Comparison of ENCODE assay signal across 16 cellular contexts in genomic region chr3:49747792-49748480, GRCh38. TPM values are rescaled to one million over a fixed set of nuclear protein-coding genes. Genes with fewer than 3 reads are reported as not detected.
DNase-seq lines count a peak whose midpoint lies in the region; ATAC-seq and TF ChIP-seq lines count a peak whose summit lies in the region.
"Had no signal": no experiment of that assay in that cellular context is flagged by ENCODE, and none has a peak within 500 bp of the region (broad histone marks: within the 10 kb centered on the region; RNA-seq: fewer than 3 reads in every experiment).

No MANE protein-coding gene starts in this region.

- peaks cover 17% of the 10 kb centered on the region for H3K79me2 ChIP-seq in fibroblast of lung (ENCODE audit: control insufficient read depth, insufficient read depth, low read length)

- H3K4me2 ChIP-seq in fibroblast of lung (ENCODE audit: extremely low read depth, insufficient read depth, low read length), result no peak overlapping the region

- no peak for ATAC-seq in T-helper 17 cell
- ATAC-seq: T-cell had no signal

- peaks cover 1% of the 10 kb centered on the region for H4K20me1 ChIP-seq in fibroblast of lung (ENCODE audit: control insufficient read depth, extremely low read depth, insufficient read depth, low read length)

- no peaks in the 10 kb centered on the region for H3K27me3 ChIP-seq in fibroblast of lung (ENCODE audit: control insufficient read depth, insufficient read depth, low read length)
- H3K27me3 ChIP-seq: cardiac muscle cell had no signal

- DNase-seq in ELR (ENCODE audit: low read depth), result peak; percentile 88
- DNase-seq in T-helper 17 cell, result no peak
- peak; percentile 19 to 94 for DNase-seq in fibroblast of lung (ENCODE audit: low read depth in 2 of 2)
- DNase-seq in osteocyte (ENCODE audit: extremely low spot score, unreplicated experiment), result peak; percentile 63
- no peak for DNase-seq in SHP77 treated with DMSO at 0.1 percent for 48 hours (lab: John Stamatoyannopoulos, UW)
- DNase-seq in activated T-cell treated with anti-CD3 and anti-CD28 coated beads, Interleukin-2, amount 50 U/mL, for 24 hours, result no peak
- DNase-seq in activated gamma-delta T cell treated with Interleukin-2 at 50 U/mL for 16 hours, result no peak
- no peak for DNase-seq in head of caudate nucleus
- DNase-seq: activated CD4-positive, alpha-beta T cell treated with anti-CD3 and anti-CD28 coated beads for 4 hours; erythroblast; NCI-H1105; NCI-H446; T-cell had no signal

- H3K9me3 ChIP-seq in T-helper 17 cell (ENCODE audit: control insufficient read depth, low read length, poor library complexity, severe bottlenecking) (no peaks in the 10 kb centered on the region), fibroblast of lung (ENCODE audit: control insufficient read depth, insufficient read depth, low read depth, low read length) (no peaks in the 10 kb centered on the region)

- H3K4me3 Mint-ChIP-seq in T-helper 17 cell (no peak overlapping the region), osteocyte (ENCODE audit: unreplicated experiment) (no peak overlapping the region)
- H3K4me3 Mint-ChIP-seq in activated T-cell treated with anti-CD3 and anti-CD28 coated beads, Interleukin-2, amount 50 U/mL, for 24 hours, result no peak overlapping the region
- H3K4me3 Mint-ChIP-seq: stimulated activated naive CD8-positive, alpha-beta T cell treated with anti-CD3 and anti-CD28 coated beads, Interleukin-15, Interleukin-2, amounts not matched to agents 100 ng/mL and 50 ng/mL, for 24 hours; T-cell had no signal

- no peaks in the 10 kb centered on the region for H3K9me3 Mint-ChIP-seq in osteocyte (ENCODE audit: unreplicated experiment)
- no peaks in the 10 kb centered on the region for H3K9me3 Mint-ChIP-seq in activated T-cell treated with anti-CD3 and anti-CD28 coated beads, Interleukin-2, amount 50 U/mL, for 24 hours
- H3K9me3 Mint-ChIP-seq: stimulated activated naive CD8-positive, alpha-beta T cell treated with anti-CD3 and anti-CD28 coated beads, Interleukin-15, Interleukin-2, amounts not matched to agents 100 ng/mL and 50 ng/mL, for 24 hours; T-cell had no signal

- peak overlapping the region; percentile 54 for H3K27ac Mint-ChIP-seq in T-helper 17 cell
- H3K27ac Mint-ChIP-seq in osteocyte (ENCODE audit: unreplicated experiment), result peak overlapping the region; percentile 80
- H3K27ac Mint-ChIP-seq in activated T-cell treated with anti-CD3 and anti-CD28 coated beads, Interleukin-2, amount 50 U/mL, for 24 hours, result no peak overlapping the region
- H3K27ac Mint-ChIP-seq: stimulated activated naive CD8-positive, alpha-beta T cell treated with anti-CD3 and anti-CD28 coated beads, Interleukin-15, Interleukin-2, amounts not matched to agents 100 ng/mL and 50 ng/mL, for 24 hours; T-cell had no signal

- H3K27me3 Mint-ChIP-seq in T-helper 17 cell (no peaks in the 10 kb centered on the region), osteocyte (ENCODE audit: unreplicated experiment) (no peaks in the 10 kb centered on the region)
- no peaks in the 10 kb centered on the region for H3K27me3 Mint-ChIP-seq in activated T-cell treated with anti-CD3 and anti-CD28 coated beads, Interleukin-2, amount 50 U/mL, for 24 hours
- H3K27me3 Mint-ChIP-seq: stimulated activated naive CD8-positive, alpha-beta T cell treated with anti-CD3 and anti-CD28 coated beads, Interleukin-15, Interleukin-2, amounts not matched to agents 100 ng/mL and 50 ng/mL, for 24 hours; T-cell had no signal

- H2AFZ ChIP-seq in fibroblast of lung (ENCODE audit: low read length), result no peak overlapping the region

- peaks cover 4% of the 10 kb centered on the region for H3K36me3 Mint-ChIP-seq in T-helper 17 cell (ENCODE audit: low read depth)
- peaks cover 13% of the 10 kb centered on the region for H3K36me3 Mint-ChIP-seq in osteocyte (ENCODE audit: unreplicated experiment)
- peaks cover 58% of the 10 kb centered on the region for H3K36me3 Mint-ChIP-seq in activated T-cell treated with anti-CD3 and anti-CD28 coated beads, Interleukin-2, amount 50 U/mL, for 24 hours (ENCODE audit: low read depth)

- no peaks in the 10 kb centered on the region for H3K4me1 ChIP-seq in fibroblast of lung (ENCODE audit: control insufficient read depth, extremely low read depth, insufficient read depth, low read length)

- no peak for TF ChIP-seq CTCF in fibroblast of lung (conservative IDR thresholded peaks at IDR 0.05 in 1 of 2, IDR thresholded peaks at IDR 0.05 in 1 of 2; ENCODE audit: low read depth in 1 of 2, low read length in 2 of 2)
- no peak for TF ChIP-seq CTCF in osteocyte (IDR thresholded peaks at IDR 0.05)

- no peak overlapping the region for H3K4me3 ChIP-seq in fibroblast of lung (replicated peaks in 1 of 4; ENCODE audit: control extremely low read depth in 1 of 4, insufficient read depth in 1 of 4, low read depth in 3 of 4, low read length in 4 of 4)
- H3K4me3 ChIP-seq: cardiac muscle cell had no signal

- no peak overlapping the region for H3K27ac ChIP-seq in fibroblast of lung (ENCODE audit: insufficient read depth, low read length)
- H3K27ac ChIP-seq: cardiac muscle cell had no signal

- H3K36me3 ChIP-seq in fibroblast of lung (ENCODE audit: control insufficient read depth, insufficient read depth, low read length), result peaks cover 3% of the 10 kb centered on the region

- H3K9ac ChIP-seq in fibroblast of lung (ENCODE audit: insufficient read depth, low read length), result no peak overlapping the region

- intact Hi-C loops in head of caudate nucleus (cut with DNase I), result no loop called here

- H3K4me1 Mint-ChIP-seq in T-helper 17 cell (peaks cover 13% of the 10 kb centered on the region), osteocyte (ENCODE audit: unreplicated experiment) (peaks cover 43% of the 10 kb centered on the region)
- peaks cover 3% of the 10 kb centered on the region for H3K4me1 Mint-ChIP-seq in activated T-cell treated with anti-CD3 and anti-CD28 coated beads, Interleukin-2, amount 50 U/mL, for 24 hours (ENCODE audit: low read depth)

RNA-seq across cellular contexts. Expression of gene GMPPB, which starts 24.2 kb away (rescaled TPM):
- total RNA-seq in T-helper 17 cell, result 10 to 100 TPM; 42.9 to 61.9 TPM
- total RNA-seq in fibroblast of lung, result 13.6 and 14.4 TPM in 2 replicates
- 13.7 and 18.3 TPM in 2 replicates for polyA plus RNA-seq in fibroblast of lung
- polyA plus RNA-seq in fibroblast of lung (2012), result 20.5 and 36.0 TPM in 2 replicates
- 38.8 and 48.3 TPM in 2 replicates for polyA minus RNA-seq in fibroblast of lung (ENCODE audit: low replicate concordance)
- 27.3 and 27.5 TPM in 2 replicates for total RNA-seq in osteocyte

RNA-seq across cellular contexts. Expression of gene AMIGO3, which starts 28.5 kb away (rescaled TPM):
- total RNA-seq in T-helper 17 cell (under 1 TPM in 1 of 2 donors, not detected in 1; 0.99 TPM), fibroblast of lung (under 0.01 and 0.33 TPM in 2 replicates), osteocyte (not detected in 2 replicates)
- polyA plus RNA-seq in fibroblast of lung, result 0.17 TPM in 1 of 2 replicates, not detected in the other
- 0.43 and 0.73 TPM in 2 replicates for polyA plus RNA-seq in fibroblast of lung (2012)
- polyA minus RNA-seq in fibroblast of lung (ENCODE audit: low replicate concordance), result not detected in 2 replicates

RNA-seq across cellular contexts. Expression of gene IP6K1, which starts 38.4 kb away (rescaled TPM):
- total RNA-seq in T-helper 17 cell (10 to 100 TPM; 54.1 to 56.4 TPM), fibroblast of lung (28.8 and 30.2 TPM in 2 replicates), osteocyte (60.1 and 66.9 TPM in 2 replicates)
- 38.8 and 45.4 TPM in 2 replicates for polyA plus RNA-seq in fibroblast of lung
- 29.7 and 41.6 TPM in 2 replicates for polyA plus RNA-seq in fibroblast of lung (2012)
- 213 and 252 TPM in 2 replicates for polyA minus RNA-seq in fibroblast of lung (ENCODE audit: low replicate concordance)

RNA-seq across cellular contexts. Expression of gene CDHR4, which starts 51.7 kb away (rescaled TPM):
- total RNA-seq in T-helper 17 cell, result under 1 TPM in 1 of 2 donors, not detected in 1; 0.37 TPM
- total RNA-seq in fibroblast of lung, result under 0.01 TPM in 1 of 2 replicates, not detected in the other
- polyA plus RNA-seq in fibroblast of lung, result not detected in 2 replicates
- not detected in 2 replicates for polyA plus RNA-seq in fibroblast of lung (2012)
- polyA minus RNA-seq in fibroblast of lung (ENCODE audit: low replicate concordance), result not detected in 2 replicates
- not detected in 2 replicates for total RNA-seq in osteocyte
- total RNA-seq: cardiac muscle cell, mononuclear cell had no signal

RNA-seq across cellular contexts. Expression of gene INKA1, which starts 55.1 kb away (rescaled TPM):
- 1 to 10 TPM in 1 of 2 donors, under 1 TPM in 1; 0.92 to 5.2 TPM for total RNA-seq in T-helper 17 cell
- 3.3 and 7.3 TPM in 2 replicates for total RNA-seq in fibroblast of lung
- 2.9 and 6.5 TPM in 2 replicates for polyA plus RNA-seq in fibroblast of lung
- 5.4 and 10.5 TPM in 2 replicates for polyA plus RNA-seq in fibroblast of lung (2012)
- 4.3 and 4.6 TPM in 2 replicates for polyA minus RNA-seq in fibroblast of lung (ENCODE audit: low replicate concordance)
- total RNA-seq in osteocyte, result 5.1 and 5.2 TPM in 2 replicates

Comparison
In these comparisons a context has a peak if more than half of its experiments do, and no peak if none do; other contexts are left out.
1. DNase-seq: peak in ELR (single experiment), fibroblast of lung (2 of 2) and osteocyte (single experiment); none in T-helper 17 cell (0 of 3), SHP77 treated with DMSO at 0.1 percent for 48 hours (single experiment), activated T-cell treated with anti-CD3 and anti-CD28 coated beads, Interleukin-2, amount 50 U/mL, for 24 hours (single experiment), activated gamma-delta T cell treated with Interleukin-2 at 50 U/mL for 16 hours (single experiment) and head of caudate nucleus (0 of 42).